8 cellular contexts compared by ENCODE assay signal in the genomic region with DNA sequence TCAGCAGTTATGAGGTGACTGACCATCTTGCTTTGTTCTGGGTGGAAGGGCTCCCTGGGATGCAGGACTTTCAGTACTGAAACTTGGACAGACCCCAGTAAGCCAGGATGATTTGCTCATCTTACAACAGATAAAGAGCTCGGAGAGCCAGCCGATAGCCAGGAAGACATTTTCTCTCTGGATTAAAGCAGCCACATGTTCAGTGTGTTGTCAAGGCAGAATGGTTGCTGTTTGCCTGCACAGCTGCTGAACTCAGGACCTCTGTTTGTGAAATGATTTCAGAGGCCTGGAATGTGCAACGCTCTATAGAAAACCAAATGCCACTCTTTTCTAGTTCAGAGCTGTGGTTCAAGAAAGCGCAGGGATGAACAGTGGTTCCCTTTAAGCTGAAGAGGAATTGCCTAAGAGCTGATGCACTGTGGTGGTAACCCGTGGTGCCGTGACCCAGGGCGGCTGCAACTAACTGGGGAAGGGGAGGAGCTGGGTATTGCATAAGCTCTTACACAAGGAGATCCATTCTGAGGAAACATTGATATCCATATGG. TPM values are rescaled to one million over a fixed set of nuclear protein-coding genes. Genes with fewer than 3 reads are reported as not detected.
A peak's percentile ranks its signal among the peaks of the same experiment; 100 is the strongest.
DNase-seq lines count a peak whose midpoint lies in the region; ATAC-seq and TF ChIP-seq lines count a peak whose summit lies in the region.

No MANE protein-coding gene starts in this region.

- H3K4me1 ChIP-seq in right atrium auricular region: peaks cover 0 to 24% of the 10 kb centered on the region in 2 donors

- peaks cover 63% of the 10 kb centered on the region for H3K36me3 ChIP-seq in right atrium auricular region

- H3K27me3 ChIP-seq in right atrium auricular region: no peaks in the 10 kb centered on the region

- ATAC-seq in HG02763 (IDR thresholded peaks at IDR 0.05; ENCODE audit: unreplicated experiment): no peak

- H3K4me3 ChIP-seq in right atrium auricular region (no peak overlapping the region), skeletal muscle cell (ENCODE audit: low read depth, low read length) (peak overlapping the region; percentile 12)

- no peaks in the 10 kb centered on the region for H3K9me3 ChIP-seq in right atrium auricular region

- DNase-seq in GM04503 (ENCODE audit: low read depth) (peak; percentile 70), UCSD-AML1 (lab: John Stamatoyannopoulos, UW; ENCODE audit: unreplicated experiment) (peak; percentile 54), right atrium auricular region (ENCODE audit: low spot score) (peak; percentile 82), skeletal muscle cell (ENCODE audit: low read depth) (peak; percentile 94), NCI-H446 treated with DMSO at 0.1 percent for 48 hours (lab: John Stamatoyannopoulos, UW) (no peak), activated gamma-delta T cell (lab: John Stamatoyannopoulos, UW) (no peak)
- no peak for DNase-seq in activated CD4-positive, alpha-beta T cell treated with anti-CD3 and anti-CD28 coated beads for 4 hours

- peak overlapping the region; percentile 72 for H3K27ac ChIP-seq in right atrium auricular region

- no peak for TF ChIP-seq CTCF in right atrium auricular region (IDR thresholded peaks at IDR 0.05)

RNA-seq across cellular contexts. Expression of a gene that starts 40.7 kb away (rescaled TPM):
- 1,000 to 10,000 TPM in 1 of 2 donors, 100 to 1,000 TPM in 1; 673 to 1,066 TPM for total RNA-seq in right atrium auricular region

Comparison
In these comparisons a context has a peak if more than half of its experiments do, and no peak if none do; other contexts are left out.
1. DNase-seq: peak in GM04503 (single experiment), UCSD-AML1 (single experiment), right atrium auricular region (single experiment) and skeletal muscle cell (single experiment); none in NCI-H446 treated with DMSO at 0.1 percent for 48 hours (single experiment), activated CD4-positive, alpha-beta T cell treated with anti-CD3 and anti-CD28 coated beads for 4 hours (0 of 2) and activated gamma-delta T cell (single experiment).